ENCODE assay signal across 12 cellular contexts in genomic region chr6:52573295-52573694, GRCh38. TPM values are rescaled to one million over a fixed set of nuclear protein-coding genes. Genes with fewer than 3 reads are reported as not detected.
DNase-seq lines count a peak whose midpoint lies in the region; ATAC-seq and TF ChIP-seq lines count a peak whose summit lies in the region.
"Had no signal": no experiment of that assay in that cellular context is flagged by ENCODE, and none has a peak within 500 bp of the region (broad histone marks: within the 10 kb centered on the region; RNA-seq: fewer than 3 reads in every experiment).

No MANE protein-coding gene starts in this region.

- peak overlapping the region in 1 of 2 donors; percentile 47 for H3K9ac ChIP-seq in liver (ENCODE audit: low read depth in 1 of 2, low read length in 2 of 2)

- no peak for TF ChIP-seq CTCF in body of pancreas (IDR thresholded peaks at IDR 0.05)
- TF ChIP-seq CTCF in liver (IDR thresholded peaks at IDR 0.05; ENCODE audit: low read depth, low read length, missing input control), result no peak
- no peak for TF ChIP-seq CTCF in transverse colon (IDR thresholded peaks at IDR 0.05)

- H3K36me3 ChIP-seq in body of pancreas (replicated peaks in 1 of 2; ENCODE audit: insufficient read depth in 1 of 2, low read depth in 2 of 2), result no peaks in the 10 kb centered on the region
- no peaks in the 10 kb centered on the region for H3K36me3 ChIP-seq in liver (ENCODE audit: control insufficient read depth in 4 of 4, insufficient read depth in 3 of 4, low read depth in 1 of 4, low read length in 3 of 4)
- no peaks in the 10 kb centered on the region for H3K36me3 ChIP-seq in transverse colon
- H3K36me3 ChIP-seq: prostate gland had no signal

- no peak for TF ChIP-seq POLR2A in body of pancreas (IDR thresholded peaks at IDR 0.05)
- TF ChIP-seq POLR2A in transverse colon (IDR thresholded peaks at IDR 0.05), result no peak

- no peak overlapping the region for H3K4me3 Mint-ChIP-seq in T-helper 2 cell treated with Interferon-gamma antibody and Interleukin-4, amounts not matched to agents 5 μg/mL and 100 μg/mL, for 36 hours

- peak; percentile 7 to 8 for TF ChIP-seq RAD21 in liver (IDR thresholded peaks at IDR 0.05)

- H3K4me1 Mint-ChIP-seq in T-helper 2 cell treated with Interferon-gamma antibody and Interleukin-4, amounts not matched to agents 5 μg/mL and 100 μg/mL, for 36 hours (ENCODE audit: low read depth), result peaks cover 40% of the 10 kb centered on the region

- H3K27me3 Mint-ChIP-seq in T-helper 2 cell treated with Interferon-gamma antibody and Interleukin-4, amounts not matched to agents 5 μg/mL and 100 μg/mL, for 36 hours (ENCODE audit: low read depth), result no peaks in the 10 kb centered on the region

- TF ChIP-seq EP300 in transverse colon (IDR thresholded peaks at IDR 0.05; ENCODE audit: low read depth), result no peak

- intact Hi-C loops in body of pancreas (cut with DNase I) (loop anchor here (10.0 kb wide), 1 partner anchor 82 kb away; no protein-coding TSS in a partner anchor), transverse colon (cut with DNase I; ENCODE audit: low total_unique reads) (no loop called here)

- H3K9me3 ChIP-seq in body of pancreas, result no peaks in the 10 kb centered on the region
- H3K9me3 ChIP-seq in liver (ENCODE audit: control insufficient read depth in 4 of 4, low read length in 3 of 4), result no peaks in the 10 kb centered on the region
- no peaks in the 10 kb centered on the region for H3K9me3 ChIP-seq in transverse colon
- H3K9me3 ChIP-seq: prostate gland had no signal

- no peak for DNase-seq in T-helper 2 cell treated with Interferon-gamma antibody and Interleukin-4, amounts not matched to agents 5 μg/mL and 100 μg/mL, for 36 hours (ENCODE audit: low spot score)
- DNase-seq in T-helper 2 cell (no peak), body of pancreas (no peak), transverse colon (no peak), NCI-H128 (lab: John Stamatoyannopoulos, UW; ENCODE audit: unreplicated experiment) (no peak)
- DNase-seq: activated CD4-positive, alpha-beta T cell treated with anti-CD3 and anti-CD28 coated beads, Interleukin-2, amount 50 U/mL, for 4 hours; NCI-H226 had no signal

- WGBS in body of pancreas, 2 donors, result 25 to 41% methylated on average over 2 of the region's 2 CpGs
- WGBS in liver, result 65% methylated on average over 2 of the region's 2 CpGs
- WGBS in transverse colon (ENCODE audit: low coverage in 1 of 2), 2 donors, result 38 to 55% methylated on average over 1 to 2 of the region's 2 CpGs

- no peaks in the 10 kb centered on the region for H3K27me3 ChIP-seq in body of pancreas
- H3K27me3 ChIP-seq in liver (ENCODE audit: control insufficient read depth in 4 of 4, insufficient read depth in 4 of 4, low read length in 3 of 4), result no peaks in the 10 kb centered on the region
- no peaks in the 10 kb centered on the region for H3K27me3 ChIP-seq in transverse colon

- peaks cover 9% of the 10 kb centered on the region for H3K36me3 Mint-ChIP-seq in T-helper 2 cell treated with Interferon-gamma antibody and Interleukin-4, amounts not matched to agents 5 μg/mL and 100 μg/mL, for 36 hours (ENCODE audit: low read depth)

- peak overlapping the region; percentile 34 to 69 (median 49) for H3K27ac ChIP-seq in body of pancreas
- H3K27ac ChIP-seq in liver (ENCODE audit: low read depth in 1 of 2, low read length in 2 of 2), result peak overlapping the region; percentile 23 to 36
- peak overlapping the region; percentile 97 to 98 (median 98) for H3K27ac ChIP-seq in transverse colon
- H3K27ac ChIP-seq: 22Rv1, prostate gland had no signal

- H3K4me3 ChIP-seq in body of pancreas (no peak overlapping the region), liver (ENCODE audit: low read depth in 1 of 3, low read length in 3 of 3) (no peak overlapping the region), transverse colon (peak overlapping the region in 1 of 4 donors; percentile 4)
- H3K4me3 ChIP-seq: prostate gland had no signal

- H3K4me1 ChIP-seq in body of pancreas (peaks cover 45% of the 10 kb centered on the region), liver (ENCODE audit: control insufficient read depth in 4 of 4, insufficient read depth in 4 of 4, low read length in 3 of 4) (peaks cover 2 to 31% (median 15%) of the 10 kb centered on the region in 4 donors), transverse colon (peaks cover 19 to 68% (median 61%) of the 10 kb centered on the region in 4 donors)
- H3K4me1 ChIP-seq: prostate gland had no signal

- ATAC-seq in body of pancreas (no peak), GM18873 (IDR thresholded peaks at IDR 0.05; ENCODE audit: low FRiP score, unreplicated experiment) (no peak), HG03378 (IDR thresholded peaks at IDR 0.05; ENCODE audit: unreplicated experiment) (no peak)

- H3K27ac Mint-ChIP-seq in T-helper 2 cell treated with Interferon-gamma antibody and Interleukin-4, amounts not matched to agents 5 μg/mL and 100 μg/mL, for 36 hours, result peak overlapping the region; percentile 46

- in situ Hi-C loops in transverse colon (cut with MboI; ENCODE audit: low pct_ligation_motif_present in 1 of 4, low pct_unique_long_range_greater_than_20kb in 1 of 4, low sequenced_read_pairs in 3 of 4), result no loop called here

- no peaks in the 10 kb centered on the region for H3K9me3 Mint-ChIP-seq in T-helper 2 cell treated with Interferon-gamma antibody and Interleukin-4, amounts not matched to agents 5 μg/mL and 100 μg/mL, for 36 hours

TF ChIP-seq in liver, 16 proteins besides CTCF, POLR2A, EP300 and RAD21:
- TF ChIP-seq HNF4G (IDR thresholded peaks at IDR 0.05) (no peak), HNF4A (conservative IDR thresholded peaks at IDR 0.05) (no peak), EGR1 (IDR thresholded peaks at IDR 0.05; ENCODE audit: low read depth in 2 of 2) (no peak), GABPA (IDR thresholded peaks at IDR 0.05 in 1 of 2, conservative IDR thresholded peaks at IDR 0.05 in 1 of 2) (no peak), ATF3 (IDR thresholded peaks at IDR 0.05) (no peak), FOXA2 (IDR thresholded peaks at IDR 0.05) (no peak), ZBTB33 (IDR thresholded peaks at IDR 0.05) (no peak), YY1 (IDR thresholded peaks at IDR 0.05) (no peak), REST (IDR thresholded peaks at IDR 0.05) (no peak)

RNA-seq across cellular contexts. Expression of gene TRAM2, which starts 3.6 kb away (rescaled TPM):
- total RNA-seq in body of pancreas (1 to 10 TPM; 6.7 to 7.9 TPM), liver (10 to 100 TPM in 1 of 2 donors, 1 to 10 TPM in 1; 8.5 to 17.5 TPM), transverse colon (10 to 100 TPM in 2 of 4 donors, 1 to 10 TPM in 2; 8.4 to 15.4 (median 11.7) TPM)
- polyA plus RNA-seq in liver, result 10 to 100 TPM in 1 of 2 donors, 1 to 10 TPM in 1; 7.3 to 20.3 TPM

Comparison
In these comparisons a context has a peak if more than half of its experiments do, and no peak if none do; other contexts are left out.
1. H3K27ac ChIP-seq: peak in every context shown above with its lines; median percentile 98 in transverse colon; 49 in body of pancreas; 30 in liver.